In genomic region chr18:8272254-8272653, GRCh38 we compare ENCODE assay signal across 21 cellular contexts.
"Had no signal": no experiment of that assay in that cellular context is flagged by ENCODE, and none has a peak within 500 bp of the region (broad histone marks: within the 10 kb centered on the region; RNA-seq: fewer than 3 reads in every experiment).

No MANE protein-coding gene starts in this region.

- H3K36me3 ChIP-seq: colonic mucosa, esophagus muscularis mucosa, gastrocnemius medialis, left lung, lower lobe of right lung had no signal

- H3K9me3 ChIP-seq: colonic mucosa, esophagus muscularis mucosa, gastrocnemius medialis, heart right ventricle, left lung, lower lobe of right lung, mucosa of descending colon had no signal

- H3K27ac ChIP-seq: colonic mucosa, esophagus muscularis mucosa, foreskin keratinocyte, gastrocnemius medialis, heart right ventricle, left lung, lower lobe of right lung had no signal

- DNase-seq: colonic mucosa; cortex of kidney; effector CD8-positive, alpha-beta T cell; effector memory CD8-positive, alpha-beta T cell; endodermal cell; foreskin keratinocyte; gastrocnemius medialis; glutamatergic neuron; head of caudate nucleus; heart right ventricle; hippocampal formation; islet precursor cell; left cardiac atrium; left lung; left ventricle myocardium superior; lower lobe of right lung; mesenchymal stem cell; mucosa of descending colon; naive B cell had no signal

- H3K4me3 ChIP-seq: colonic mucosa, esophagus muscularis mucosa, gastrocnemius medialis, heart right ventricle, left lung, lower lobe of right lung, mucosa of descending colon had no signal

- H3K27me3 ChIP-seq: colonic mucosa, esophagus muscularis mucosa, foreskin keratinocyte, gastrocnemius medialis, heart right ventricle, left lung had no signal

- FAIRE-seq: endothelial cell of umbilical vein had no signal

- H3K4me1 ChIP-seq: colonic mucosa, esophagus muscularis mucosa, foreskin keratinocyte, gastrocnemius medialis, heart right ventricle, left lung, lower lobe of right lung had no signal
